In the genomic region with DNA sequence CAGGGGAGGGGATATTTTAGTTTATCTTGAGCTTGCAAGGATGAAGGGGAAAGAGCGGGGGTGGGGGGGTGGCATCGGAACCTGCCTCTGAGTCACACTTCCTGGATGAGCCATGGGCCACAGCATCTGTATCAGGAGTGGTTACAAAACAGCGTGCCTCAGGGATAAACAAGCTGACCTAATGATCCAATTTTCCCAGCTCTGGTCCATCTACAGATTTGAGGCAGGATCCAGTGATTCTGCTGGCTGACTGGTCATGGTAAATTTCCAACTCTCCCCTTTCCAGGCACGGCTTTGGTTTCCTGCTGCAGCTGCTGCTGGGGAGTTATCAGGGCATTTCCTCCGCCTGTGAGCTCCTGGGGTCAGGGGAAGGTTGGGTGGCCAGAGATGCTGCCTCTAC, we compare ENCODE assay signal across 8 cellular contexts. TPM values are rescaled to one million over a fixed set of nuclear protein-coding genes. Genes with fewer than 3 reads are reported as not detected.
DNase-seq lines count a peak whose midpoint lies in the region; ATAC-seq and TF ChIP-seq lines count a peak whose summit lies in the region.

No MANE protein-coding gene starts in this region.

- H3K9me3 ChIP-seq in heart left ventricle: peaks cover 0 to 23% (median 11%) of the 10 kb centered on the region in 12 donors

- ATAC-seq in heart left ventricle: peak in 2 of 4 donors; percentile 6 to 40
- no peak for ATAC-seq in Right ventricle myocardium superior (ENCODE audit: poor library complexity)
- ATAC-seq in HG02885 (IDR thresholded peaks at IDR 0.05; ENCODE audit: poor library complexity, unreplicated experiment): no peak

- TF ChIP-seq CTCF in heart left ventricle (IDR thresholded peaks at IDR 0.05) (no peak), fibroblast of villous mesenchyme (IDR thresholded peaks at IDR 0.05; ENCODE audit: insufficient read depth, low read depth, low read length) (no peak)

- H3K27me3 ChIP-seq in heart left ventricle: no peaks in the 10 kb centered on the region

- TF ChIP-seq POLR2A in heart left ventricle (IDR thresholded peaks at IDR 0.05): no peak

- no peaks in the 10 kb centered on the region for H3K36me3 ChIP-seq in heart left ventricle

- peaks cover 0 to 30% (median 7%) of the 10 kb centered on the region in 12 donors for H3K4me1 ChIP-seq in heart left ventricle

- DNase-seq in heart left ventricle (peak in 3 of 5 donors; percentile 55 to 69 (median 59)), Right ventricle myocardium superior (no peak), fibroblast of villous mesenchyme (ENCODE audit: low read depth) (peak; percentile 99), NCI-H1436 (lab: John Stamatoyannopoulos, UW) (no peak), NCI-H2171 treated with DMSO at 0.1 percent for 48 hours (lab: John Stamatoyannopoulos, UW) (no peak)
- DNase-seq in activated CD8-positive, alpha-beta memory T cell treated with anti-CD3 and anti-CD28 coated beads for 24 hours: peak; percentile 77
- DNase-seq in stimulated activated CD4-positive, alpha-beta T cell treated with anti-CD3 and anti-CD28 coated beads, Interleukin-4, amount 100 ng/mL, for 24 hours: peak; percentile 67

- 37 to 58% (median 46%) methylated on average over 5 of the region's 5 CpGs for WGBS in heart left ventricle, 4 donors

- H3K4me3 ChIP-seq in heart left ventricle: no peak overlapping the region
- no peak overlapping the region for H3K4me3 ChIP-seq in fibroblast of villous mesenchyme (ENCODE audit: low read depth, low read length)

- peak overlapping the region in 3 of 12 donors; percentile 34 to 47 (median 35) for H3K27ac ChIP-seq in heart left ventricle

- intact Hi-C loops in heart left ventricle (cut with DNase I) (no loop called here), Right ventricle myocardium superior (cut with DNase I) (no loop called here)

RNA-seq across cellular contexts. Expression of a gene that starts 4.8 kb away (rescaled TPM):
- 10 to 100 TPM; 18.9 to 63.2 (median 40.5) TPM for total RNA-seq in heart left ventricle
- polyA plus RNA-seq in heart left ventricle: 10 to 100 TPM; 30.8 to 42.6 TPM
- 34.3 TPM for total RNA-seq in Right ventricle myocardium superior
- total RNA-seq in fibroblast of villous mesenchyme: 51.5 and 60.0 TPM in 2 replicates

Comparison
In these comparisons a context has a peak if more than half of its experiments do, and no peak if none do; other contexts are left out.
1. DNase-seq: peak in heart left ventricle (3 of 5), activated CD8-positive, alpha-beta memory T cell treated with anti-CD3 and anti-CD28 coated beads for 24 hours (single experiment), fibroblast of villous mesenchyme (single experiment) and stimulated activated CD4-positive, alpha-beta T cell treated with anti-CD3 and anti-CD28 coated beads, Interleukin-4, amount 100 ng/mL, for 24 hours (single experiment); none in Right ventricle myocardium superior (single experiment), NCI-H1436 (single experiment) and NCI-H2171 treated with DMSO at 0.1 percent for 48 hours (single experiment).